ENCODE assay signal across 1 cellular context in genomic region chr14:63508033-63508432, GRCh38.
TF ChIP-seq lines count a peak whose summit lies in the region.

No MANE protein-coding gene starts in this region.

TF ChIP-seq in WTC11, 78 proteins besides CTCF, POLR2A, EP300 and RAD21 (continued from another document):
- TF ChIP-seq STAT6 (CRISPR knock-in tag; conservative IDR thresholded peaks at IDR 0.05; ENCODE audit: low read depth) = no peak
TF ChIP-seq in WTC11: peak in this region for 0.
